8 cellular contexts compared by ENCODE assay signal in genomic region chr4:123449780-123450179, GRCh38. TPM values are rescaled to one million over a fixed set of nuclear protein-coding genes. Genes with fewer than 3 reads are reported as not detected.
DNase-seq lines count a peak whose midpoint lies in the region; ATAC-seq, FAIRE-seq and TF ChIP-seq lines count a peak whose summit lies in the region.

No MANE protein-coding gene starts in this region.

- H3K4me1 ChIP-seq in testis: no peaks in the 10 kb centered on the region

- no peaks in the 10 kb centered on the region for H3K36me3 Mint-ChIP-seq in activated CD4-positive, alpha-beta T cell treated with anti-CD3 and anti-CD28 coated beads, Interleukin-2, amount 10 ng/mL, durations not matched to agents 7 days and 5 days (ENCODE audit: low read depth)
- H3K36me3 Mint-ChIP-seq in activated B cell treated with CpG ODN at 0.5 μM for 24 hours (ENCODE audit: low read depth): no peaks in the 10 kb centered on the region

- peak; percentile 95 for ATAC-seq in HG03159 (IDR thresholded peaks at IDR 0.05; ENCODE audit: unreplicated experiment)
- peak; percentile 88 for ATAC-seq in activated B cell treated with CpG ODN at 0.5 μM for 24 hours (ENCODE audit: low read depth)

- H3K4me1 Mint-ChIP-seq in activated CD4-positive, alpha-beta T cell treated with anti-CD3 and anti-CD28 coated beads, Interleukin-2, amount 10 ng/mL, durations not matched to agents 7 days and 5 days: peaks cover 28% of the 10 kb centered on the region
- H3K4me1 Mint-ChIP-seq in activated B cell treated with CpG ODN at 0.5 μM for 24 hours: peaks cover 48% of the 10 kb centered on the region

- H3K9me3 Mint-ChIP-seq in activated CD4-positive, alpha-beta T cell treated with anti-CD3 and anti-CD28 coated beads, Interleukin-2, amount 10 ng/mL, durations not matched to agents 7 days and 5 days: peaks cover 3% of the 10 kb centered on the region
- no peaks in the 10 kb centered on the region for H3K9me3 Mint-ChIP-seq in activated B cell treated with CpG ODN at 0.5 μM for 24 hours

- peak overlapping the region; percentile 13 for H3K27ac Mint-ChIP-seq in activated CD4-positive, alpha-beta T cell treated with anti-CD3 and anti-CD28 coated beads, Interleukin-2, amount 10 ng/mL, durations not matched to agents 7 days and 5 days
- H3K27ac Mint-ChIP-seq in activated B cell treated with CpG ODN at 0.5 μM for 24 hours: peak overlapping the region; percentile 90

- no peak overlapping the region for H3K4me3 Mint-ChIP-seq in activated CD4-positive, alpha-beta T cell treated with anti-CD3 and anti-CD28 coated beads, Interleukin-2, amount 10 ng/mL, durations not matched to agents 7 days and 5 days
- H3K4me3 Mint-ChIP-seq in activated B cell treated with CpG ODN at 0.5 μM for 24 hours: peak overlapping the region; percentile 70

- H3K4me3 ChIP-seq in retinal pigment epithelial cell (ENCODE audit: low read length) (no peak overlapping the region), testis (no peak overlapping the region)

- H3K36me3 ChIP-seq in testis (ENCODE audit: low read depth, missing control alignments): no peaks in the 10 kb centered on the region

- CTCF ChIA-PET in activated CD4-positive, alpha-beta T cell treated with anti-CD3 and anti-CD28 coated beads, Interleukin-2, amount 10 ng/mL, durations not matched to agents 7 days and 5 days (lab: Charles Lee): interaction anchor here (0.6 kb wide), 1 partner anchor 1413 kb away, joined by 4 read pairs; no protein-coding TSS in a partner anchor
- CTCF ChIA-PET in activated B cell treated with CpG ODN at 0.5 μM for 24 hours (lab: Charles Lee): interaction anchor here (2.5 kb wide), 1 partner anchor 115 kb away, joined by 7 read pairs; no protein-coding TSS in a partner anchor

- no peak for FAIRE-seq in urothelium cell line (lab: Jason Lieb, UNC)

- DNase-seq in activated CD4-positive, alpha-beta T cell treated with anti-CD3 and anti-CD28 coated beads, Interleukin-2, amount 10 ng/mL, durations not matched to agents 7 days and 5 days: no peak
- DNase-seq in activated CD4-positive, alpha-beta T cell treated with anti-CD3 and anti-CD28 coated beads for 4 hours: no peak
- no peak for DNase-seq in activated B cell treated with CpG ODN at 0.5 μM for 24 hours
- peak; percentile 94 for DNase-seq in retinal pigment epithelial cell (ENCODE audit: low read depth)
- no peak for DNase-seq in urothelium cell line (ENCODE audit: low spot score)
- no peak for DNase-seq in 8988T
- no peak for DNase-seq in testis

- intact Hi-C loops in activated B cell treated with CpG ODN at 0.5 μM for 24 hours (cut with micrococcal nuclease): loop anchor here (1.0 to 10.0 kb wide), 4 partner anchors 27 to 717 kb away; partner anchors contain the start of gene BBS12
- intact Hi-C loops in testis (cut with DNase I; ENCODE audit: low total_unique reads): no loop called here

- TF ChIP-seq CTCF in activated B cell treated with CpG ODN at 0.5 μM for 24 hours (IDR thresholded peaks at IDR 0.05) (no peak), retinal pigment epithelial cell (conservative IDR thresholded peaks at IDR 0.05; ENCODE audit: low read depth, low read length) (no peak), testis (IDR thresholded peaks at IDR 0.05) (no peak)

- 50 to 60% methylated on average over 1 of the region's 1 CpG for WGBS in testis, 2 donors

- H3K9me3 ChIP-seq in testis: no peaks in the 10 kb centered on the region

- no peak overlapping the region for H3K27ac ChIP-seq in testis

- no peaks in the 10 kb centered on the region for H3K27me3 ChIP-seq in testis

- TF ChIP-seq POLR2A in testis (IDR thresholded peaks at IDR 0.05): no peak

- H3K27me3 Mint-ChIP-seq in activated CD4-positive, alpha-beta T cell treated with anti-CD3 and anti-CD28 coated beads, Interleukin-2, amount 10 ng/mL, durations not matched to agents 7 days and 5 days: no peaks in the 10 kb centered on the region
- H3K27me3 Mint-ChIP-seq in activated B cell treated with CpG ODN at 0.5 μM for 24 hours: no peaks in the 10 kb centered on the region

- POLR2A ChIA-PET in activated CD4-positive, alpha-beta T cell treated with anti-CD3 and anti-CD28 coated beads, Interleukin-2, amount 10 ng/mL, durations not matched to agents 7 days and 5 days (lab: Charles Lee): no interaction called here
- POLR2A ChIA-PET in activated B cell treated with CpG ODN at 0.5 μM for 24 hours (lab: Charles Lee): interaction anchor here (0.8 to 0.9 kb wide), 2 partner anchors 20 to 49 kb away, joined by 3 read pairs; no protein-coding TSS in a partner anchor

RNA-seq across cellular contexts. Expression of gene SPRY1, which starts 53.2 kb away (rescaled TPM):
- 1 to 10 TPM; 7.4 to 7.8 TPM for total RNA-seq in activated CD4-positive, alpha-beta T cell treated with anti-CD3 and anti-CD28 coated beads, Interleukin-2, amount 10 ng/mL, durations not matched to agents 7 days and 5 days
- 4.0 and 4.1 TPM in 2 replicates for total RNA-seq in activated B cell treated with CpG ODN at 0.5 μM for 24 hours
- 10 to 100 TPM; 36.0 to 52.0 TPM for total RNA-seq in testis
- polyA plus RNA-seq in testis (ENCODE audit: insufficient read depth, low read depth, low replicate concordance): 30.2 TPM
